Comparison of ENCODE assay signal across 9 cellular contexts in the genomic region with DNA sequence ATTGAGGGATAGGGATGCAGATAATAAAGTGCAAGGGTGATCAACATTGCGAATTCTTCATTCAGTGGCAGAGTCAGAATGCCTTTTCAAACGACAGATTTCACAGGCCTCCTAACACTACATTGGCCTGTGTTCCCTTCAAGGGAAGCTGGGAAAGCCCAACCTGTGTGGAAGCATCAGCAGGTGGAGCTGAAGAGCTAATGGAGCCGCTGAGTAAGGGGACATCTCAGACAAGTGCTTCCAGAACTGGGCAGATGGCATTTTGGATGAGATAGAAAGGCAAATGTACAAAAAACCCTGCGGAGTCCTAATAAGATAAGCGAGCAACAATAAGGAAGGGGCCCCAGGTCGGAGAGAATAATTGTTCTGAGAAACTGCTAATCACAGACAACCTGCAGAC. TPM values are rescaled to one million over a fixed set of nuclear protein-coding genes. Genes with fewer than 3 reads are reported as not detected.
DNase-seq lines count a peak whose midpoint lies in the region; ATAC-seq and TF ChIP-seq lines count a peak whose summit lies in the region.
"Had no signal": no experiment of that assay in that cellular context is flagged by ENCODE, and none has a peak within 500 bp of the region (broad histone marks: within the 10 kb centered on the region; RNA-seq: fewer than 3 reads in every experiment).

No MANE protein-coding gene starts in this region.

- H3K27me3 Mint-ChIP-seq in nephron progenitor cell (ENCODE audit: low read depth, poor library complexity), result peaks cover 9% of the 10 kb centered on the region
- H3K27me3 Mint-ChIP-seq in activated T-helper 1 cell treated with anti-CD3 and anti-CD28 coated beads, Interleukin-12 subunit alpha, Interleukin-12 subunit beta, Interleukin-2, Interleukin-4 antibody, amounts not matched to agents 30 ng/mL and 10 ng/mL and 1 ng/mL, durations not matched to agents 14 hours and 24 hours and 36 hours (ENCODE audit: insufficient read depth), result peaks cover 14% of the 10 kb centered on the region

- peaks cover 13% of the 10 kb centered on the region for H3K4me1 Mint-ChIP-seq in nephron progenitor cell
- no peaks in the 10 kb centered on the region for H3K4me1 Mint-ChIP-seq in activated T-helper 1 cell treated with anti-CD3 and anti-CD28 coated beads, Interleukin-12 subunit alpha, Interleukin-12 subunit beta, Interleukin-2, Interleukin-4 antibody, amounts not matched to agents 30 ng/mL and 10 ng/mL and 1 ng/mL, durations not matched to agents 14 hours and 24 hours and 36 hours (ENCODE audit: low read depth)

- no peaks in the 10 kb centered on the region; the same call in none of the 2 replicates for H3K27me3 ChIP-seq in GM06990 (replicated peaks; ENCODE audit: control insufficient read depth, insufficient read depth, low read length)

- H3K4me3 ChIP-seq in GM06990 (replicated peaks; ENCODE audit: low read depth, low read length), result no peak overlapping the region

- DNase-seq in GM06990 (ENCODE audit: extremely low read depth, insufficient read length) (no peak), NCI-H1694 treated with DMSO at 0.1 percent for 48 hours (lab: John Stamatoyannopoulos, UW) (peak; percentile 75), cerebellar cortex (ENCODE audit: low spot score) (peak; percentile 66), nephron progenitor cell (peak; percentile 24), SKM-1 treated with dmso at 0.1 percent for 144 hours (lab: John Stamatoyannopoulos, UW; ENCODE audit: unreplicated experiment) (no peak)
- no peak for DNase-seq in activated T-helper 1 cell treated with anti-CD3 and anti-CD28 coated beads, Interleukin-12 subunit alpha, Interleukin-12 subunit beta, Interleukin-2, Interleukin-4 antibody, amounts not matched to agents 30 ng/mL and 10 ng/mL and 1 ng/mL, durations not matched to agents 14 hours and 24 hours and 36 hours (ENCODE audit: low spot score)
- DNase-seq in activated effector memory CD4-positive, alpha-beta T cell treated with anti-CD3 and anti-CD28 coated beads, Interleukin-2, amount 50 U/mL, for 16 hours, result no peak

- intact Hi-C loops in activated T-helper 1 cell treated with anti-CD3 and anti-CD28 coated beads, Interleukin-12 subunit alpha, Interleukin-12 subunit beta, Interleukin-2, Interleukin-4 antibody, amounts not matched to agents 30 ng/mL and 10 ng/mL and 1 ng/mL, durations not matched to agents 14 hours and 24 hours and 36 hours (cut with micrococcal nuclease), result loop anchor here (5.0 kb wide), 1 partner anchor 175 kb away; no protein-coding TSS in a partner anchor

- no peaks in the 10 kb centered on the region for H3K36me3 Mint-ChIP-seq in nephron progenitor cell (ENCODE audit: low read depth)
- H3K36me3 Mint-ChIP-seq in activated T-helper 1 cell treated with anti-CD3 and anti-CD28 coated beads, Interleukin-12 subunit alpha, Interleukin-12 subunit beta, Interleukin-2, Interleukin-4 antibody, amounts not matched to agents 30 ng/mL and 10 ng/mL and 1 ng/mL, durations not matched to agents 14 hours and 24 hours and 36 hours (ENCODE audit: low read depth), result no peaks in the 10 kb centered on the region

- H3K4me3 Mint-ChIP-seq in nephron progenitor cell, result no peak overlapping the region
- no peak overlapping the region for H3K4me3 Mint-ChIP-seq in activated T-helper 1 cell treated with anti-CD3 and anti-CD28 coated beads, Interleukin-12 subunit alpha, Interleukin-12 subunit beta, Interleukin-2, Interleukin-4 antibody, amounts not matched to agents 30 ng/mL and 10 ng/mL and 1 ng/mL, durations not matched to agents 14 hours and 24 hours and 36 hours

- ATAC-seq in GM18502 (IDR thresholded peaks at IDR 0.05; ENCODE audit: poor library complexity, unreplicated experiment), result no peak

- TF ChIP-seq CTCF in GM06990 (IDR thresholded peaks at IDR 0.05; ENCODE audit: insufficient read depth, low read length, poor library complexity, severe bottlenecking) (peak; percentile 54), nephron progenitor cell (IDR thresholded peaks at IDR 0.05) (peak; percentile 31)

- H3K27ac Mint-ChIP-seq in nephron progenitor cell, result no peak overlapping the region
- no peak overlapping the region for H3K27ac Mint-ChIP-seq in activated T-helper 1 cell treated with anti-CD3 and anti-CD28 coated beads, Interleukin-12 subunit alpha, Interleukin-12 subunit beta, Interleukin-2, Interleukin-4 antibody, amounts not matched to agents 30 ng/mL and 10 ng/mL and 1 ng/mL, durations not matched to agents 14 hours and 24 hours and 36 hours

- H3K9me3 Mint-ChIP-seq in nephron progenitor cell, result no peaks in the 10 kb centered on the region
- no peaks in the 10 kb centered on the region for H3K9me3 Mint-ChIP-seq in activated T-helper 1 cell treated with anti-CD3 and anti-CD28 coated beads, Interleukin-12 subunit alpha, Interleukin-12 subunit beta, Interleukin-2, Interleukin-4 antibody, amounts not matched to agents 30 ng/mL and 10 ng/mL and 1 ng/mL, durations not matched to agents 14 hours and 24 hours and 36 hours

- no peaks in the 10 kb centered on the region; the same call in 1 of the 2 replicates for H3K36me3 ChIP-seq in GM06990 (ENCODE audit: control insufficient read depth, insufficient read depth, low read length)

RNA-seq across cellular contexts. Expression of gene SLC24A5, which starts 8.5 kb away (rescaled TPM):
- total RNA-seq in activated T-helper 1 cell treated with anti-CD3 and anti-CD28 coated beads, Interleukin-12 subunit alpha, Interleukin-12 subunit beta, Interleukin-2, Interleukin-4 antibody, amounts not matched to agents 30 ng/mL and 10 ng/mL and 1 ng/mL, durations not matched to agents 14 hours and 24 hours and 36 hours, result not detected in 2 replicates
- total RNA-seq: ureter had no signal

Comparison
In these comparisons a context has a peak if more than half of its experiments do, and no peak if none do; other contexts are left out.
1. DNase-seq: peak in NCI-H1694 treated with DMSO at 0.1 percent for 48 hours (single experiment), cerebellar cortex (single experiment) and nephron progenitor cell (single experiment); none in GM06990 (single experiment), SKM-1 treated with dmso at 0.1 percent for 144 hours (single experiment), activated T-helper 1 cell treated with anti-CD3 and anti-CD28 coated beads, Interleukin-12 subunit alpha, Interleukin-12 subunit beta, Interleukin-2, Interleukin-4 antibody, amounts not matched to agents 30 ng/mL and 10 ng/mL and 1 ng/mL, durations not matched to agents 14 hours and 24 hours and 36 hours (single experiment) and activated effector memory CD4-positive, alpha-beta T cell treated with anti-CD3 and anti-CD28 coated beads, Interleukin-2, amount 50 U/mL, for 16 hours (single experiment).